ENCODE assay signal across 11 cellular contexts in the genomic region with DNA sequence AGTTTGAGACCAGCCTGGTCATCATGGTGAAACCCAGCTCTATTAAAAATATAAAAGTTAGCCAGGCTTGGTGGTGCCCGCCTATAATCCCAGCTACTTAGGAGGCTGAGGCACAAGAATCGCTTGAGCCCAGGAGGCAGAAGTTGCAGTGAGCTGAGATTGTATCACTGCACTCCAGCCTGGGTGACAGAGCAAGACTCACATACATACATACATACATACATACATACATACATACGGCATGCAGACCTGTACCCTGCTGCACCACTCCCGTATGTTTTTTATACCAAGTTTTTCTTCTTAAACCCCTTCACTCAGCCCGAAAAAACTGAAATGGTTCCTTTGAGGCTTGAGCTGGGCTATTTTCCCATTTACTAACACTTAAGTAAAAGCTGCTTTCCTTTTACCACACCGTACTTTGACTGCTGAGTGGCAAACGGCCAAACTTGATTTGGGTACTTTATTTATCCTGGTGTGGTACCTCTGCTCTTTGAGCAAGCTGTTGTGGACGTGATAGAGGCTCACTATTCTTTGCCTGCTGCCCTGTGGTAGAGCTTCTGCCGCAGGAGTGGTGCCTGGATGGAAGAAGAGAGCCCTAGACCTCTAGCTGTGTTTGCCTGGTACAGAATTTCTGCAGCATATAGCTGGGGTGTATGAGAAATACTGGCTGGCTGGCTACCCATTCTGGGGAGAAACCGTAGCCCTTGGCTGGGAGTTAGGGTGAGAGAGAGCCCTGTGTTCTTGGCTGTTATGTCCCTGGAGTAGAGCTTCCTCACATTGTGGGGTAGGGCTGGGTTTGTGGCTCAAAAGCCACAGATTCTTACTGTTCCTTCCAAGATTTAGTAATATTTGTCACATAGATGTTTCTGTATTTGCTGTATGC. TPM values are rescaled to one million over a fixed set of nuclear protein-coding genes. Genes with fewer than 3 reads are reported as not detected.
DNase-seq lines count a peak whose midpoint lies in the region; ATAC-seq and TF ChIP-seq lines count a peak whose summit lies in the region.
"Had no signal": no experiment of that assay in that cellular context is flagged by ENCODE, and none has a peak within 500 bp of the region (broad histone marks: within the 10 kb centered on the region; RNA-seq: fewer than 3 reads in every experiment).

No MANE protein-coding gene starts in this region.

- H3K4me3 Mint-ChIP-seq in stimulated activated naive CD8-positive, alpha-beta T cell treated with anti-CD3 and anti-CD28 coated beads, Interleukin-15, Interleukin-2, amounts not matched to agents 100 ng/mL and 50 ng/mL, for 24 hours: no peak overlapping the region
- no peak overlapping the region for H3K4me3 Mint-ChIP-seq in endothelial cell (ENCODE audit: unreplicated experiment)
- H3K4me3 Mint-ChIP-seq in activated CD8-positive, alpha-beta memory T cell treated with anti-CD3 and anti-CD28 coated beads, Interleukin-2, amount 10 ng/mL, durations not matched to agents 7 days and 5 days: no peak overlapping the region
- H3K4me3 Mint-ChIP-seq: nephron had no signal

- no peak for ATAC-seq in stimulated activated naive CD8-positive, alpha-beta T cell treated with anti-CD3 and anti-CD28 coated beads, Interleukin-15, Interleukin-2, amounts not matched to agents 100 U/mL and 50 U/mL, for 24 hours
- ATAC-seq in GM18519 (IDR thresholded peaks at IDR 0.05; ENCODE audit: low FRiP score, unreplicated experiment): no peak
- no peak for ATAC-seq in HG03108 (IDR thresholded peaks at IDR 0.05; ENCODE audit: unreplicated experiment)
- no peak for ATAC-seq in activated CD8-positive, alpha-beta memory T cell treated with anti-CD3 and anti-CD28 coated beads, Interleukin-2, amount 10 ng/mL, durations not matched to agents 7 days and 5 days

- H3K9me3 Mint-ChIP-seq in stimulated activated naive CD8-positive, alpha-beta T cell treated with anti-CD3 and anti-CD28 coated beads, Interleukin-15, Interleukin-2, amounts not matched to agents 100 ng/mL and 50 ng/mL, for 24 hours: no peaks in the 10 kb centered on the region
- H3K9me3 Mint-ChIP-seq in endothelial cell (ENCODE audit: unreplicated experiment): no peaks in the 10 kb centered on the region
- H3K9me3 Mint-ChIP-seq in activated CD8-positive, alpha-beta memory T cell treated with anti-CD3 and anti-CD28 coated beads, Interleukin-2, amount 10 ng/mL, durations not matched to agents 7 days and 5 days (ENCODE audit: low read depth): no peaks in the 10 kb centered on the region
- H3K9me3 Mint-ChIP-seq: nephron had no signal

- no peak for TF ChIP-seq CTCF in endothelial cell (IDR thresholded peaks at IDR 0.05; ENCODE audit: unreplicated experiment)

- CTCF ChIA-PET in activated CD8-positive, alpha-beta memory T cell treated with anti-CD3 and anti-CD28 coated beads, Interleukin-2, amount 10 ng/mL, durations not matched to agents 7 days and 5 days (lab: Charles Lee): interaction anchor here (1.3 to 3.0 kb wide), 2 partner anchors 11 to 28 kb away, joined by 3 to 11 read pairs; no protein-coding TSS in a partner anchor

- no peak for DNase-seq in stimulated activated naive CD8-positive, alpha-beta T cell treated with anti-CD3 and anti-CD28 coated beads, Interleukin-15, Interleukin-2, amounts not matched to agents 100 U/mL and 50 U/mL, for 24 hours
- DNase-seq in endothelial cell (ENCODE audit: low spot score) (no peak), midbrain (lab: John Stamatoyannopoulos, UW) (peak; percentile 4), NCI-H82 (lab: John Stamatoyannopoulos, UW) (no peak)
- no peak for DNase-seq in activated CD8-positive, alpha-beta memory T cell treated with anti-CD3 and anti-CD28 coated beads, Interleukin-2, amount 10 ng/mL, durations not matched to agents 7 days and 5 days
- DNase-seq: hippocampal formation, NCI-H2029 treated with DMSO at 0.1 percent for 48 hours had no signal

- peaks cover 7% of the 10 kb centered on the region for H3K4me1 Mint-ChIP-seq in stimulated activated naive CD8-positive, alpha-beta T cell treated with anti-CD3 and anti-CD28 coated beads, Interleukin-15, Interleukin-2, amounts not matched to agents 100 ng/mL and 50 ng/mL, for 24 hours (ENCODE audit: low read depth)
- H3K4me1 Mint-ChIP-seq in endothelial cell (ENCODE audit: unreplicated experiment): no peaks in the 10 kb centered on the region
- peaks cover 10% of the 10 kb centered on the region for H3K4me1 Mint-ChIP-seq in activated CD8-positive, alpha-beta memory T cell treated with anti-CD3 and anti-CD28 coated beads, Interleukin-2, amount 10 ng/mL, durations not matched to agents 7 days and 5 days
- H3K4me1 Mint-ChIP-seq: nephron had no signal

- peak overlapping the region; percentile 32 for H3K27ac Mint-ChIP-seq in stimulated activated naive CD8-positive, alpha-beta T cell treated with anti-CD3 and anti-CD28 coated beads, Interleukin-15, Interleukin-2, amounts not matched to agents 100 ng/mL and 50 ng/mL, for 24 hours
- H3K27ac Mint-ChIP-seq in endothelial cell (ENCODE audit: unreplicated experiment): peak overlapping the region; percentile 0
- no peak overlapping the region for H3K27ac Mint-ChIP-seq in activated CD8-positive, alpha-beta memory T cell treated with anti-CD3 and anti-CD28 coated beads, Interleukin-2, amount 10 ng/mL, durations not matched to agents 7 days and 5 days
- H3K27ac Mint-ChIP-seq: nephron had no signal

- no peaks in the 10 kb centered on the region for H3K27me3 Mint-ChIP-seq in stimulated activated naive CD8-positive, alpha-beta T cell treated with anti-CD3 and anti-CD28 coated beads, Interleukin-15, Interleukin-2, amounts not matched to agents 100 ng/mL and 50 ng/mL, for 24 hours
- peaks cover 3% of the 10 kb centered on the region for H3K27me3 Mint-ChIP-seq in endothelial cell (ENCODE audit: unreplicated experiment)
- no peaks in the 10 kb centered on the region for H3K27me3 Mint-ChIP-seq in activated CD8-positive, alpha-beta memory T cell treated with anti-CD3 and anti-CD28 coated beads, Interleukin-2, amount 10 ng/mL, durations not matched to agents 7 days and 5 days

- H3K36me3 Mint-ChIP-seq in stimulated activated naive CD8-positive, alpha-beta T cell treated with anti-CD3 and anti-CD28 coated beads, Interleukin-15, Interleukin-2, amounts not matched to agents 100 ng/mL and 50 ng/mL, for 24 hours (ENCODE audit: low read depth): peaks cover 12% of the 10 kb centered on the region
- no peaks in the 10 kb centered on the region for H3K36me3 Mint-ChIP-seq in endothelial cell (ENCODE audit: low read depth, unreplicated experiment)
- no peaks in the 10 kb centered on the region for H3K36me3 Mint-ChIP-seq in activated CD8-positive, alpha-beta memory T cell treated with anti-CD3 and anti-CD28 coated beads, Interleukin-2, amount 10 ng/mL, durations not matched to agents 7 days and 5 days

RNA-seq across cellular contexts. Expression of gene IPO11, which starts 19.4 kb away (rescaled TPM):
- 96.0 TPM for total RNA-seq in endothelial cell (ENCODE audit: unreplicated experiment)
- 10 to 100 TPM; 36.9 to 38.0 TPM for total RNA-seq in activated CD8-positive, alpha-beta memory T cell treated with anti-CD3 and anti-CD28 coated beads, Interleukin-2, amount 10 ng/mL, durations not matched to agents 7 days and 5 days

RNA-seq across cellular contexts. Expression of gene DIMT1, which starts 28.3 kb away (rescaled TPM):
- total RNA-seq in endothelial cell (ENCODE audit: unreplicated experiment): 23.2 TPM
- 10 to 100 TPM; 31.7 to 36.0 TPM for total RNA-seq in activated CD8-positive, alpha-beta memory T cell treated with anti-CD3 and anti-CD28 coated beads, Interleukin-2, amount 10 ng/mL, durations not matched to agents 7 days and 5 days
